ENCODE assay signal across 8 cellular contexts in genomic region chr5:178205010-178205748, GRCh38. TPM values are rescaled to one million over a fixed set of nuclear protein-coding genes. Genes with fewer than 3 reads are reported as not detected.
DNase-seq lines count a peak whose midpoint lies in the region; ATAC-seq and TF ChIP-seq lines count a peak whose summit lies in the region.

No MANE protein-coding gene starts in this region.

- TF ChIP-seq POLR2A in lower leg skin (IDR thresholded peaks at IDR 0.05): no peak

- DNase-seq in SHP77 (lab: John Stamatoyannopoulos, UW): peak; percentile 40 to 54
- DNase-seq in SHP77 treated with DMSO at 0.1 percent for 48 hours (lab: John Stamatoyannopoulos, UW): no peak
- peak; percentile 23 for DNase-seq in NCI-H2171 treated with DMSO at 0.1 percent for 48 hours (lab: John Stamatoyannopoulos, UW)
- peak; percentile 41 to 70 for DNase-seq in activated CD4-positive, alpha-beta T cell treated with anti-CD3 and anti-CD28 coated beads, Interleukin-2, amount 50 U/mL, for 24 hours (ENCODE audit: low read depth in 1 of 2, low spot score in 1 of 2)
- peak; percentile 66 for DNase-seq in dermis blood vessel endothelial cell
- peak; percentile 78 to 96 for DNase-seq in lower leg skin (ENCODE audit: low spot score in 2 of 2)
- peak; percentile 64 to 77 for DNase-seq in stimulated activated CD4-positive, alpha-beta T cell treated with anti-CD3 and anti-CD28 coated beads, Interleukin-4, amount 100 ng/mL, for 48 hours (ENCODE audit: low read depth in 2 of 2)

- H3K4me3 ChIP-seq in lower leg skin (ENCODE audit: low read depth, poor library complexity, severe bottlenecking): peak overlapping the region; percentile 97

- intact Hi-C loops in lower leg skin (cut with DNase I; ENCODE audit: low total_unique reads): no loop called here

- 0 to 1% methylated on average over 5 to 23 of the region's 74 CpGs for WGBS in lower leg skin, 2 donors

- peak; percentile 54 for ATAC-seq in HG02840 (IDR thresholded peaks at IDR 0.05; ENCODE audit: low FRiP score, unreplicated experiment)

- TF ChIP-seq CTCF in lower leg skin (IDR thresholded peaks at IDR 0.05): no peak

RNA-seq across cellular contexts. Expression of gene HNRNPAB, which starts 0.8 kb away (rescaled TPM):
- total RNA-seq in dermis blood vessel endothelial cell (55.0 and 64.6 TPM in 2 replicates), lower leg skin (100 to 1,000 TPM in 2 of 4 donors, 10 to 100 TPM in 2; 76.4 to 124 (median 102) TPM)

RNA-seq across cellular contexts. Expression of gene GMCL2, which starts 18.0 kb away (rescaled TPM):
- total RNA-seq in dermis blood vessel endothelial cell: not detected in 2 replicates
- not detected for total RNA-seq in lower leg skin

RNA-seq across cellular contexts. Expression of gene PHYKPL, which starts 27.4 kb away (rescaled TPM):
- total RNA-seq in dermis blood vessel endothelial cell (42.9 and 44.2 TPM in 2 replicates), lower leg skin (10 to 100 TPM; 29.3 to 45.7 (median 31.8) TPM)

RNA-seq across cellular contexts. Expression of gene NHP2, which starts 51.5 kb away (rescaled TPM):
- 148 and 175 TPM in 2 replicates for total RNA-seq in dermis blood vessel endothelial cell
- total RNA-seq in lower leg skin: 100 to 1,000 TPM; 169 to 210 (median 199) TPM
